In genomic region chr11:15157181-15157580, GRCh38 we compare ENCODE assay signal across 16 cellular contexts. TPM values are rescaled to one million over a fixed set of nuclear protein-coding genes. Genes with fewer than 3 reads are reported as not detected.
DNase-seq lines count a peak whose midpoint lies in the region; ATAC-seq and TF ChIP-seq lines count a peak whose summit lies in the region.
"Had no signal": no experiment of that assay in that cellular context is flagged by ENCODE, and none has a peak within 500 bp of the region (broad histone marks: within the 10 kb centered on the region; RNA-seq: fewer than 3 reads in every experiment).

No MANE protein-coding gene starts in this region.

- no peak for TF ChIP-seq CTCF in AG09319 (IDR thresholded peaks at IDR 0.05; ENCODE audit: low read depth, low read length)

- ATAC-seq in GM19452 (IDR thresholded peaks at IDR 0.05; ENCODE audit: unreplicated experiment) = no peak
- ATAC-seq: pancreas had no signal

- H3K27ac ChIP-seq in epithelial cell of prostate = peak overlapping the region; percentile 85
- H3K27ac ChIP-seq: esophagus muscularis mucosa, pancreas, spleen, VCaP had no signal

- DNase-seq in AG09319 (ENCODE audit: extremely low read depth, low read depth) = peak; percentile 53
- DNase-seq in LHCN-M2 (ENCODE audit: low read depth) = peak; percentile 90
- DNase-seq in epithelial cell of prostate (ENCODE audit: low read depth, low spot score) = peak; percentile 75
- DNase-seq in myocyte (ENCODE audit: low read depth) = peak; percentile 83
- DNase-seq in SHP77 treated with DMSO at 0.1 percent for 48 hours (lab: John Stamatoyannopoulos, UW) = no peak
- no peak for DNase-seq in activated CD8-positive, alpha-beta memory T cell treated with anti-CD3 and anti-CD28 coated beads for 24 hours
- DNase-seq in activated CD8-positive, alpha-beta memory T cell treated with anti-CD3 and anti-CD28 coated beads, Interleukin-2, amount 50 U/mL, for 48 hours = no peak
- DNase-seq: activated naive CD4-positive, alpha-beta T cell treated with anti-CD3 and anti-CD28 coated beads, Interleukin-2, amount 10 ng/mL, durations not matched to agents 7 days and 5 days; BE2C; DMS153; pancreas; SK-N-SH; spleen had no signal

RNA-seq across cellular contexts. Expression of gene INSC, which starts 42.5 kb away (rescaled TPM):
- total RNA-seq in LHCN-M2 (2014; rRNA removed) (6.3 and 10.6 TPM in 2 replicates), myocyte (not detected in 2 replicates)
- 0.46 TPM for polyA plus RNA-seq in LHCN-M2 (2012)
- polyA plus RNA-seq in myocyte (2012) = not detected
- polyA plus RNA-seq: SK-N-SH had no signal

Comparison
In these comparisons a context has a peak if more than half of its experiments do, and no peak if none do; other contexts are left out.
1. DNase-seq: peak in AG09319 (single experiment), LHCN-M2 (single experiment), epithelial cell of prostate (single experiment) and myocyte (single experiment); none in SHP77 treated with DMSO at 0.1 percent for 48 hours (single experiment), activated CD8-positive, alpha-beta memory T cell treated with anti-CD3 and anti-CD28 coated beads for 24 hours (single experiment) and activated CD8-positive, alpha-beta memory T cell treated with anti-CD3 and anti-CD28 coated beads, Interleukin-2, amount 50 U/mL, for 48 hours (single experiment).